1 cellular context compared by ENCODE assay signal in the genomic region with DNA sequence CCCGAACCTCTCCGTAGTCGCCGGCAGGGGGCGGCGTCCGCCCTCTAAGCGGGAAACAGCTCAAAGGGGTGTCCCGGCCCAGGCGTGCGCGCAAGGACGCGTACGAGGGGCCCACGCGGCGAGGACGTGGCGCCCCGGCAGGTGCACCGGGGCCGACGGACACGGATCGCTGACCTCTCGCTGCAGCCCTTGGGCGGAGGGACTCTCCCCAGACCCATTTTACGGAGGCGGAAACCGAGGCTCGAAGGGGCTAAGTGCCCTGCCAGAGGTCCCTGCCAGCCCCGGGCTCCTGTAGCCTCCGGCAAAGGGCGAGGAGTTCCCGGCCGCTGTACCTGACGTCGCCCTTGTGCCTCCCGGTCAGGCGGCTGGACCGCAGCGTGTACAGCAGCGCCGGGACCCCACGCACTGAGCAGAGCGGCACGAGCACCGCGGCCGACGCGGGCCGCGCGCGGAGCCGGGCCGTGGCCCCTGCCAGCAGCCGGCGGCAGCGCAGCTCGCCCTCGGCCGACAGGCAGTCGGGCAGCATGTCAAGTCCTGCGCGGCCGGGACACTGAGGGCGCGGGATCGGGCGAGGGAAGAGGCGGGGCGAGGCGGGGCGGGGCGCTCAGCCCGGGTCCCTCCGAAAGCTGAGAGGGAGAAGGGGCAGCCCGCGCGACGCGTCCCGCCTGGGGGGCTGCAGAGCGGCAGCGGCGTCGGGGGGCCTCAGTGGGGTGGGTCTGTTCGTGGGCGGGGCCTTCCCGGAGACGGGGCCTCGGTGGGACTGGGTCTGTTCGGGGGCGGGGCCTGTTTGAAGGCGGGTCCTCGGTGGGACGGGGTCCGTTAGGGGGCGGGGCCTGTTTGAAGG.
TF ChIP-seq lines count a peak whose summit lies in the region.

A gene with protein sequence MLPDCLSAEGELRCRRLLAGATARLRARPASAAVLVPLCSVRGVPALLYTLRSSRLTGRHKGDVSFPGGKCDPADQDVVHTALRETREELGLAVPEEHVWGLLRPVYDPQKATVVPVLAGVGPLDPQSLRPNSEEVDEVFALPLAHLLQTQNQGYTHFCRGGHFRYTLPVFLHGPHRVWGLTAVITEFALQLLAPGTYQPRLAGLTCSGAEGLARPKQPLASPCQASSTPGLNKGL (minus strand): TSS at position 552 of the 844 bp plus-strand sequence. CDS start 26 bp downstream, at position 526.

TF ChIP-seq in HepG2, 621 proteins besides CTCF, POLR2A, EP300 and RAD21 (continued from another document and continues in another):
- no peak for TF ChIP-seq HNRNPK (IDR thresholded peaks at IDR 0.05; ENCODE audit: low read depth, low read length, poor library complexity, severe bottlenecking)
- TF ChIP-seq, protein P1, sequence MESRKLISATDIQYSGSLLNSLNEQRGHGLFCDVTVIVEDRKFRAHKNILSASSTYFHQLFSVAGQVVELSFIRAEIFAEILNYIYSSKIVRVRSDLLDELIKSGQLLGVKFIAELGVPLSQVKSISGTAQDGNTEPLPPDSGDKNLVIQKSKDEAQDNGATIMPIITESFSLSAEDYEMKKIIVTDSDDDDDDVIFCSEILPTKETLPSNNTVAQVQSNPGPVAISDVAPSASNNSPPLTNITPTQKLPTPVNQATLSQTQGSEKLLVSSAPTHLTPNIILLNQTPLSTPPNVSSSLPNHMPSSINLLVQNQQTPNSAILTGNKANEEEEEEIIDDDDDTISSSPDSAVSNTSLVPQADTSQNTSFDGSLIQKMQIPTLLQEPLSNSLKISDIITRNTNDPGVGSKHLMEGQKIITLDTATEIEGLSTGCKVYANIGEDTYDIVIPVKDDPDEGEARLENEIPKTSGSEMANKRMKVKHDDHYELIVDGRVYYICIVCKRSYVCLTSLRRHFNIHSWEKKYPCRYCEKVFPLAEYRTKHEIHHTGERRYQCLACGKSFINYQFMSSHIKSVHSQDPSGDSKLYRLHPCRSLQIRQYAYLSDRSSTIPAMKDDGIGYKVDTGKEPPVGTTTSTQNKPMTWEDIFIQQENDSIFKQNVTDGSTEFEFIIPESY (CRISPR knock-in tag; IDR thresholded peaks at IDR 0.05) = peak; percentile 61; the same call in 1 of the 2 replicates
- TF ChIP-seq, protein P2, sequence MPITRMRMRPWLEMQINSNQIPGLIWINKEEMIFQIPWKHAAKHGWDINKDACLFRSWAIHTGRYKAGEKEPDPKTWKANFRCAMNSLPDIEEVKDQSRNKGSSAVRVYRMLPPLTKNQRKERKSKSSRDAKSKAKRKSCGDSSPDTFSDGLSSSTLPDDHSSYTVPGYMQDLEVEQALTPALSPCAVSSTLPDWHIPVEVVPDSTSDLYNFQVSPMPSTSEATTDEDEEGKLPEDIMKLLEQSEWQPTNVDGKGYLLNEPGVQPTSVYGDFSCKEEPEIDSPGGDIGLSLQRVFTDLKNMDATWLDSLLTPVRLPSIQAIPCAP (CRISPR knock-in tag; IDR thresholded peaks at IDR 0.05; ENCODE audit: low read depth) = 0 out of 2 replicates have a peak, but pooled peaks have one; percentile 66
- TF ChIP-seq ZNF468 (CRISPR knock-in tag; IDR thresholded peaks at IDR 0.05) = peak; percentile 96
- TF ChIP-seq, protein P3, sequence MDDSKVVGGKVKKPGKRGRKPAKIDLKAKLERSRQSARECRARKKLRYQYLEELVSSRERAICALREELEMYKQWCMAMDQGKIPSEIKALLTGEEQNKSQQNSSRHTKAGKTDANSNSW (CRISPR knock-in tag; IDR thresholded peaks at IDR 0.05; ENCODE audit: borderline replicate concordance) = peak; percentile 69; the same call in 1 of the 2 replicates
- TF ChIP-seq ZBTB3 (CRISPR knock-in tag; IDR thresholded peaks at IDR 0.05; ENCODE audit: borderline replicate concordance, low read depth) = no peak
- TF ChIP-seq TP53 (CRISPR knock-in tag; conservative IDR thresholded peaks at IDR 0.05) = no peak
- TF ChIP-seq ZFP41 (CRISPR knock-in tag; IDR thresholded peaks at IDR 0.05; ENCODE audit: borderline replicate concordance) = peak; percentile 49; the same call in 1 of the 2 replicates
- no peak for TF ChIP-seq ZNF878 (CRISPR knock-in tag; IDR thresholded peaks at IDR 0.05)
- TF ChIP-seq ZNF761 (CRISPR knock-in tag; conservative IDR thresholded peaks at IDR 0.05) = peak; percentile 86
- TF ChIP-seq HHEX (CRISPR knock-in tag; IDR thresholded peaks at IDR 0.05) = no peak
- TF ChIP-seq SUZ12 (IDR thresholded peaks at IDR 0.05; ENCODE audit: low read depth, low read length) = no peak
- 0 out of 2 replicates have a peak, but pooled peaks have one; percentile 13 for TF ChIP-seq CEBPG (CRISPR knock-in tag; IDR thresholded peaks at IDR 0.05)
- TF ChIP-seq, protein P4, sequence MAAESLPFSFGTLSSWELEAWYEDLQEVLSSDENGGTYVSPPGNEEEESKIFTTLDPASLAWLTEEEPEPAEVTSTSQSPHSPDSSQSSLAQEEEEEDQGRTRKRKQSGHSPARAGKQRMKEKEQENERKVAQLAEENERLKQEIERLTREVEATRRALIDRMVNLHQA (CRISPR knock-in tag; IDR thresholded peaks at IDR 0.05) = no peak
- TF ChIP-seq ZFP1 (CRISPR knock-in tag; IDR thresholded peaks at IDR 0.05) = 0 out of 2 replicates have a peak, but pooled peaks have one; percentile 37
- TF ChIP-seq ZNF343 (CRISPR knock-in tag; IDR thresholded peaks at IDR 0.05) = peak; percentile 72; the same call in 1 of the 2 replicates
- TF ChIP-seq POLR2G (IDR thresholded peaks at IDR 0.05; ENCODE audit: low read depth, low read length) = peak; percentile 33; the same call in 1 of the 2 replicates
- no peak for TF ChIP-seq SSRP1 (CRISPR knock-in tag; IDR thresholded peaks at IDR 0.05)
- TF ChIP-seq, protein P5, sequence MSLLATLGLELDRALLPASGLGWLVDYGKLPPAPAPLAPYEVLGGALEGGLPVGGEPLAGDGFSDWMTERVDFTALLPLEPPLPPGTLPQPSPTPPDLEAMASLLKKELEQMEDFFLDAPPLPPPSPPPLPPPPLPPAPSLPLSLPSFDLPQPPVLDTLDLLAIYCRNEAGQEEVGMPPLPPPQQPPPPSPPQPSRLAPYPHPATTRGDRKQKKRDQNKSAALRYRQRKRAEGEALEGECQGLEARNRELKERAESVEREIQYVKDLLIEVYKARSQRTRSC (CRISPR knock-in tag; IDR thresholded peaks at IDR 0.05; ENCODE audit: low read depth) = no peak
- TF ChIP-seq ZIK1 (CRISPR knock-in tag; IDR thresholded peaks at IDR 0.05; ENCODE audit: borderline replicate concordance, low read depth) = peak; percentile 25
- no peak for TF ChIP-seq NBN (conservative IDR thresholded peaks at IDR 0.05)
- TF ChIP-seq JUNB (CRISPR knock-in tag; IDR thresholded peaks at IDR 0.05; ENCODE audit: borderline replicate concordance) = no peak
- TF ChIP-seq ZNF225 (CRISPR knock-in tag; IDR thresholded peaks at IDR 0.05) = no peak
- peak; percentile 48; the same call in 1 of the 2 replicates for TF ChIP-seq NCOA2 (CRISPR knock-in tag; IDR thresholded peaks at IDR 0.05)
- TF ChIP-seq, protein P6, sequence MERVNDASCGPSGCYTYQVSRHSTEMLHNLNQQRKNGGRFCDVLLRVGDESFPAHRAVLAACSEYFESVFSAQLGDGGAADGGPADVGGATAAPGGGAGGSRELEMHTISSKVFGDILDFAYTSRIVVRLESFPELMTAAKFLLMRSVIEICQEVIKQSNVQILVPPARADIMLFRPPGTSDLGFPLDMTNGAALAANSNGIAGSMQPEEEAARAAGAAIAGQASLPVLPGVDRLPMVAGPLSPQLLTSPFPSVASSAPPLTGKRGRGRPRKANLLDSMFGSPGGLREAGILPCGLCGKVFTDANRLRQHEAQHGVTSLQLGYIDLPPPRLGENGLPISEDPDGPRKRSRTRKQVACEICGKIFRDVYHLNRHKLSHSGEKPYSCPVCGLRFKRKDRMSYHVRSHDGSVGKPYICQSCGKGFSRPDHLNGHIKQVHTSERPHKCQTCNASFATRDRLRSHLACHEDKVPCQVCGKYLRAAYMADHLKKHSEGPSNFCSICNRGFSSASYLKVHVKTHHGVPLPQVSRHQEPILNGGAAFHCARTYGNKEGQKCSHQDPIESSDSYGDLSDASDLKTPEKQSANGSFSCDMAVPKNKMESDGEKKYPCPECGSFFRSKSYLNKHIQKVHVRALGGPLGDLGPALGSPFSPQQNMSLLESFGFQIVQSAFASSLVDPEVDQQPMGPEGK (CRISPR knock-in tag; IDR thresholded peaks at IDR 0.05) = peak; percentile 82
- no peak; the same call in 1 of the 2 replicates for TF ChIP-seq TARDBP (CRISPR knock-in tag; IDR thresholded peaks at IDR 0.05)
- TF ChIP-seq POGZ (CRISPR knock-in tag; IDR thresholded peaks at IDR 0.05) = no peak
- peak; percentile 41; the same call in 1 of the 2 replicates for TF ChIP-seq ZBTB38 (CRISPR knock-in tag; IDR thresholded peaks at IDR 0.05)
- TF ChIP-seq SIN3A (IDR thresholded peaks at IDR 0.05; ENCODE audit: borderline replicate concordance, low read depth, low read length) = no peak
- TF ChIP-seq, protein P7, sequence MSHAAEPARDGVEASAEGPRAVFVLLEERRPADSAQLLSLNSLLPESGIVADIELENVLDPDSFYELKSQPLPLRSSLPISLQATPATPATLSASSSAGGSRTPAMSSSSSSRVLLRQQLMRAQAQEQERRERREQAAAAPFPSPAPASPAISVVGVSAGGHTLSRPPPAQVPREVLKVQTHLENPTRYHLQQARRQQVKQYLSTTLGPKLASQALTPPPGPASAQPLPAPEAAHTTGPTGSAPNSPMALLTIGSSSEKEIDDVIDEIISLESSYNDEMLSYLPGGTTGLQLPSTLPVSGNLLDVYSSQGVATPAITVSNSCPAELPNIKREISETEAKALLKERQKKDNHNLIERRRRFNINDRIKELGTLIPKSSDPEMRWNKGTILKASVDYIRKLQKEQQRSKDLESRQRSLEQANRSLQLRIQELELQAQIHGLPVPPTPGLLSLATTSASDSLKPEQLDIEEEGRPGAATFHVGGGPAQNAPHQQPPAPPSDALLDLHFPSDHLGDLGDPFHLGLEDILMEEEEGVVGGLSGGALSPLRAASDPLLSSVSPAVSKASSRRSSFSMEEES (CRISPR knock-in tag; IDR thresholded peaks at IDR 0.05) = peak; percentile 53; the same call in 1 of the 2 replicates
- TF ChIP-seq SNAPC2 (CRISPR knock-in tag; IDR thresholded peaks at IDR 0.05) = no peak
- TF ChIP-seq SP2 (CRISPR knock-in tag; IDR thresholded peaks at IDR 0.05) = peak; percentile 15; the same call in 1 of the 2 replicates
- TF ChIP-seq, protein P8, sequence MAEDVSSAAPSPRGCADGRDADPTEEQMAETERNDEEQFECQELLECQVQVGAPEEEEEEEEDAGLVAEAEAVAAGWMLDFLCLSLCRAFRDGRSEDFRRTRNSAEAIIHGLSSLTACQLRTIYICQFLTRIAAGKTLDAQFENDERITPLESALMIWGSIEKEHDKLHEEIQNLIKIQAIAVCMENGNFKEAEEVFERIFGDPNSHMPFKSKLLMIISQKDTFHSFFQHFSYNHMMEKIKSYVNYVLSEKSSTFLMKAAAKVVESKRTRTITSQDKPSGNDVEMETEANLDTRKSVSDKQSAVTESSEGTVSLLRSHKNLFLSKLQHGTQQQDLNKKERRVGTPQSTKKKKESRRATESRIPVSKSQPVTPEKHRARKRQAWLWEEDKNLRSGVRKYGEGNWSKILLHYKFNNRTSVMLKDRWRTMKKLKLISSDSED (CRISPR knock-in tag; IDR thresholded peaks at IDR 0.05) = no peak
- TF ChIP-seq SIN3B (IDR thresholded peaks at IDR 0.05; ENCODE audit: low read length) = no peak
- TF ChIP-seq PHF8 (CRISPR knock-in tag; IDR thresholded peaks at IDR 0.05) = peak; percentile 52; the same call in 1 of the 2 replicates
- TF ChIP-seq FOXM1 (CRISPR knock-in tag; IDR thresholded peaks at IDR 0.05) = no peak
- peak; percentile 95 for TF ChIP-seq ZNF230 (CRISPR knock-in tag; IDR thresholded peaks at IDR 0.05)
- TF ChIP-seq, protein P9, sequence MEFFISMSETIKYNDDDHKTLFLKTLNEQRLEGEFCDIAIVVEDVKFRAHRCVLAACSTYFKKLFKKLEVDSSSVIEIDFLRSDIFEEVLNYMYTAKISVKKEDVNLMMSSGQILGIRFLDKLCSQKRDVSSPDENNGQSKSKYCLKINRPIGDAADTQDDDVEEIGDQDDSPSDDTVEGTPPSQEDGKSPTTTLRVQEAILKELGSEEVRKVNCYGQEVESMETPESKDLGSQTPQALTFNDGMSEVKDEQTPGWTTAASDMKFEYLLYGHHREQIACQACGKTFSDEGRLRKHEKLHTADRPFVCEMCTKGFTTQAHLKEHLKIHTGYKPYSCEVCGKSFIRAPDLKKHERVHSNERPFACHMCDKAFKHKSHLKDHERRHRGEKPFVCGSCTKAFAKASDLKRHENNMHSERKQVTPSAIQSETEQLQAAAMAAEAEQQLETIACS (CRISPR knock-in tag; IDR thresholded peaks at IDR 0.05) = no peak; the same call in 1 of the 2 replicates
- peak; percentile 81 for TF ChIP-seq ZNF451 (CRISPR knock-in tag; IDR thresholded peaks at IDR 0.05)
- no peak for TF ChIP-seq ZNF136 (CRISPR knock-in tag; IDR thresholded peaks at IDR 0.05; ENCODE audit: low read depth)
- no peak for TF ChIP-seq KDM1A (CRISPR knock-in tag; IDR thresholded peaks at IDR 0.05)
- TF ChIP-seq, protein P10, sequence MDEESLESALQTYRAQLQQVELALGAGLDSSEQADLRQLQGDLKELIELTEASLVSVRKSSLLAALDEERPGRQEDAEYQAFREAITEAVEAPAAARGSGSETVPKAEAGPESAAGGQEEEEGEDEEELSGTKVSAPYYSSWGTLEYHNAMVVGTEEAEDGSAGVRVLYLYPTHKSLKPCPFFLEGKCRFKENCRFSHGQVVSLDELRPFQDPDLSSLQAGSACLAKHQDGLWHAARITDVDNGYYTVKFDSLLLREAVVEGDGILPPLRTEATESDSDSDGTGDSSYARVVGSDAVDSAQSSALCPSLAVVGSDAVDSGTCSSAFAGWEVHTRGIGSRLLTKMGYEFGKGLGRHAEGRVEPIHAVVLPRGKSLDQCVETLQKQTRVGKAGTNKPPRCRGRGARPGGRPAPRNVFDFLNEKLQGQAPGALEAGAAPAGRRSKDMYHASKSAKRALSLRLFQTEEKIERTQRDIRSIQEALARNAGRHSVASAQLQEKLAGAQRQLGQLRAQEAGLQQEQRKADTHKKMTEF (CRISPR knock-in tag; IDR thresholded peaks at IDR 0.05) = peak; percentile 79
- TF ChIP-seq, protein P11, sequence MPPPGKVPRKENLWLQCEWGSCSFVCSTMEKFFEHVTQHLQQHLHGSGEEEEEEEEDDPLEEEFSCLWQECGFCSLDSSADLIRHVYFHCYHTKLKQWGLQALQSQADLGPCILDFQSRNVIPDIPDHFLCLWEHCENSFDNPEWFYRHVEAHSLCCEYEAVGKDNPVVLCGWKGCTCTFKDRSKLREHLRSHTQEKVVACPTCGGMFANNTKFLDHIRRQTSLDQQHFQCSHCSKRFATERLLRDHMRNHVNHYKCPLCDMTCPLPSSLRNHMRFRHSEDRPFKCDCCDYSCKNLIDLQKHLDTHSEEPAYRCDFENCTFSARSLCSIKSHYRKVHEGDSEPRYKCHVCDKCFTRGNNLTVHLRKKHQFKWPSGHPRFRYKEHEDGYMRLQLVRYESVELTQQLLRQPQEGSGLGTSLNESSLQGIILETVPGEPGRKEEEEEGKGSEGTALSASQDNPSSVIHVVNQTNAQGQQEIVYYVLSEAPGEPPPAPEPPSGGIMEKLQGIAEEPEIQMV (CRISPR knock-in tag; IDR thresholded peaks at IDR 0.05; ENCODE audit: low read depth) = 0 out of 2 replicates have a peak, but pooled peaks have one; percentile 77
- peak; percentile 67 for TF ChIP-seq SRY (CRISPR knock-in tag; IDR thresholded peaks at IDR 0.05)
- TF ChIP-seq, protein P12, sequence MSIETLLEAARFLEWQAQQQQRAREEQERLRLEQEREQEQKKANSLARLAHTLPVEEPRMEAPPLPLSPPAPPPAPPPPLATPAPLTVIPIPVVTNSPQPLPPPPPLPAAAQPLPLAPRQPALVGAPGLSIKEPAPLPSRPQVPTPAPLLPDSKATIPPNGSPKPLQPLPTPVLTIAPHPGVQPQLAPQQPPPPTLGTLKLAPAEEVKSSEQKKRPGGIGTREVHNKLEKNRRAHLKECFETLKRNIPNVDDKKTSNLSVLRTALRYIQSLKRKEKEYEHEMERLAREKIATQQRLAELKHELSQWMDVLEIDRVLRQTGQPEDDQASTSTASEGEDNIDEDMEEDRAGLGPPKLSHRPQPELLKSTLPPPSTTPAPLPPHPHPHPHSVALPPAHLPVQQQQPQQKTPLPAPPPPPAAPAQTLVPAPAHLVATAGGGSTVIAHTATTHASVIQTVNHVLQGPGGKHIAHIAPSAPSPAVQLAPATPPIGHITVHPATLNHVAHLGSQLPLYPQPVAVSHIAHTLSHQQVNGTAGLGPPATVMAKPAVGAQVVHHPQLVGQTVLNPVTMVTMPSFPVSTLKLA (IDR thresholded peaks at IDR 0.05) = no peak
